8 cellular contexts compared by ENCODE assay signal in genomic region chr22:31945478-31945815, GRCh38. TPM values are rescaled to one million over a fixed set of nuclear protein-coding genes. Genes with fewer than 3 reads are reported as not detected.
DNase-seq lines count a peak whose midpoint lies in the region; ATAC-seq and TF ChIP-seq lines count a peak whose summit lies in the region.

No MANE protein-coding gene starts in this region.

- H3K14ac ChIP-seq in neuronal stem cell (ENCODE audit: low read length), result peak overlapping the region; percentile 13

- H3K18ac ChIP-seq in neuronal stem cell (ENCODE audit: low read length), result peak overlapping the region; percentile 99

- no peak overlapping the region for H2BK15ac ChIP-seq in neuronal stem cell (ENCODE audit: low read length)

- H3K4me3 Mint-ChIP-seq in CD8-positive, alpha-beta T cell, result no peak overlapping the region

- no peaks in the 10 kb centered on the region for H3K27me3 Mint-ChIP-seq in CD8-positive, alpha-beta T cell (ENCODE audit: low read depth)

- H3K27ac Mint-ChIP-seq in CD8-positive, alpha-beta T cell, result no peak overlapping the region

- peak overlapping the region; percentile 75 for H3K4me2 ChIP-seq in neuronal stem cell (ENCODE audit: insufficient read depth, low read length, poor library complexity, severe bottlenecking)

- TF ChIP-seq CTCF in CD8-positive, alpha-beta T cell (IDR thresholded peaks at IDR 0.05), result no peak
- TF ChIP-seq CTCF in LNCaP clone FGC (IDR thresholded peaks at IDR 0.05; ENCODE audit: control insufficient read depth, extremely low read depth, insufficient read depth), result no peak

- H2BK120ac ChIP-seq in neuronal stem cell (ENCODE audit: low read depth, low read length), result no peak overlapping the region

- H3K4ac ChIP-seq in neuronal stem cell (ENCODE audit: low read length), result no peak overlapping the region

- peaks cover 17% of the 10 kb centered on the region for H3K4me1 ChIP-seq in CD8-positive, alpha-beta T cell (ENCODE audit: insufficient read depth, low read length)
- H3K4me1 ChIP-seq in effector memory CD4-positive, alpha-beta T cell (ENCODE audit: control insufficient read depth, insufficient read depth, low read length, poor library complexity, severe bottlenecking), result peaks cover 11% of the 10 kb centered on the region
- H3K4me1 ChIP-seq in neuronal stem cell (ENCODE audit: control insufficient read depth in 2 of 2, insufficient read depth in 1 of 2, low read depth in 1 of 2, low read length in 2 of 2), result peaks cover 6 to 13% of the 10 kb centered on the region in 2 donors

- peak in 1 of 7 experiments; percentile 20 for DNase-seq in CD8-positive, alpha-beta T cell
- no peak for DNase-seq in LNCaP clone FGC (ENCODE audit: low read depth)
- no peak for DNase-seq in effector memory CD4-positive, alpha-beta T cell
- no peak for DNase-seq in neuronal stem cell (ENCODE audit: low spot score)
- DNase-seq in COR-L47 (lab: John Stamatoyannopoulos, UW), result no peak
- DNase-seq in epidermal melanocyte (ENCODE audit: insufficient read length, low spot score), result no peak
- no peak for DNase-seq in stimulated activated CD4-positive, alpha-beta T cell treated with anti-CD3 and anti-CD28 coated beads, Interleukin-2, amount 100 ng/mL, for 24 hours

- no peaks in the 10 kb centered on the region for H3K9me3 Mint-ChIP-seq in CD8-positive, alpha-beta T cell

- H3K36me3 ChIP-seq in CD8-positive, alpha-beta T cell (ENCODE audit: insufficient read depth, low read length), result no peaks in the 10 kb centered on the region
- H3K36me3 ChIP-seq in effector memory CD4-positive, alpha-beta T cell (ENCODE audit: control insufficient read depth, insufficient read depth, low read length), result peaks cover 13% of the 10 kb centered on the region
- peaks cover 7 to 54% of the 10 kb centered on the region in 2 donors for H3K36me3 ChIP-seq in neuronal stem cell (replicated peaks in 1 of 2; ENCODE audit: control insufficient read depth in 2 of 2, insufficient read depth in 2 of 2, low read length in 2 of 2)

- H3K4me1 Mint-ChIP-seq in CD8-positive, alpha-beta T cell (ENCODE audit: low read depth), result peaks cover 12% of the 10 kb centered on the region

- no peaks in the 10 kb centered on the region for H3K9me3 ChIP-seq in CD8-positive, alpha-beta T cell (ENCODE audit: low read length)
- no peaks in the 10 kb centered on the region for H3K9me3 ChIP-seq in effector memory CD4-positive, alpha-beta T cell (ENCODE audit: control insufficient read depth, low read length)
- no peaks in the 10 kb centered on the region for H3K9me3 ChIP-seq in neuronal stem cell (replicated peaks in 1 of 2; ENCODE audit: control insufficient read depth in 2 of 2, insufficient read depth in 1 of 2, low read depth in 1 of 2, low read length in 2 of 2)

- no peak overlapping the region for H2BK12ac ChIP-seq in neuronal stem cell (ENCODE audit: low read length)

- peaks cover 2% of the 10 kb centered on the region for H3K79me1 ChIP-seq in neuronal stem cell (ENCODE audit: low read depth, low read length)

- intact Hi-C loops in CD8-positive, alpha-beta T cell (cut with DNase I, micrococcal nuclease), result loop anchor here (10.0 kb wide), 3 partner anchors 71 to 601 kb away; partner anchors contain the start of gene PATZ1 (in 2 of the 2)

- peak overlapping the region; percentile 62 for H3K27ac ChIP-seq in CD8-positive, alpha-beta T cell (ENCODE audit: low read depth, low read length)
- H3K27ac ChIP-seq in effector memory CD4-positive, alpha-beta T cell (ENCODE audit: insufficient read depth, low read length, poor library complexity, severe bottlenecking), result peak overlapping the region; percentile 83
- no peak overlapping the region for H3K27ac ChIP-seq in neuronal stem cell (replicated peaks; ENCODE audit: low read length)

- H4K8ac ChIP-seq in neuronal stem cell (ENCODE audit: low read depth, low read length), result no peak overlapping the region

- no peaks in the 10 kb centered on the region for H3K27me3 ChIP-seq in CD8-positive, alpha-beta T cell (ENCODE audit: insufficient read depth, low read length)
- H3K27me3 ChIP-seq in effector memory CD4-positive, alpha-beta T cell (replicated peaks; ENCODE audit: control insufficient read depth, insufficient read depth, low read length, poor library complexity, severe bottlenecking), result no peaks in the 10 kb centered on the region
- no peaks in the 10 kb centered on the region for H3K27me3 ChIP-seq in neuronal stem cell (ENCODE audit: control insufficient read depth in 3 of 3, insufficient read depth in 3 of 3, low read depth in 1 of 3, low read length in 3 of 3)

- CTCF ChIA-PET in CD8-positive, alpha-beta T cell (lab: Charles Lee), result interaction anchor here (0.6 to 4.6 kb wide), 6 partner anchors 9 to 279 kb away, joined by 3 to 26 read pairs (median 6); no protein-coding TSS in a partner anchor

- peak overlapping the region; percentile 99 for H3K9ac ChIP-seq in neuronal stem cell (ENCODE audit: low read depth, low read length, poor library complexity)

- H2BK5ac ChIP-seq in neuronal stem cell (ENCODE audit: low read length), result peak overlapping the region; percentile 97

- H3K23ac ChIP-seq in neuronal stem cell (ENCODE audit: low read depth, low read length, poor library complexity), result peak overlapping the region; percentile 80

- peak overlapping the region; percentile 64 for H3K4me3 ChIP-seq in CD8-positive, alpha-beta T cell (ENCODE audit: low read depth, low read length)
- H3K4me3 ChIP-seq in LNCaP clone FGC (ENCODE audit: low read depth, low read length), result peak overlapping the region; percentile 86
- peak overlapping the region; percentile 76 for H3K4me3 ChIP-seq in effector memory CD4-positive, alpha-beta T cell (ENCODE audit: insufficient read depth, low read depth, low read length, poor library complexity, severe bottlenecking)
- H3K4me3 ChIP-seq in neuronal stem cell (ENCODE audit: low read length in 2 of 2), result peak overlapping the region; percentile 96 to 99

- H4K91ac ChIP-seq in neuronal stem cell (ENCODE audit: low read depth, low read length, poor library complexity), result no peak overlapping the region

- peak; percentile 18 for ATAC-seq in CD8-positive, alpha-beta T cell
- no peak for ATAC-seq in HG03521 (IDR thresholded peaks at IDR 0.05; ENCODE audit: unreplicated experiment)

- POLR2A ChIA-PET in CD8-positive, alpha-beta T cell (lab: Charles Lee), result interaction anchor here (1.5 kb wide), 1 partner anchor 11 kb away, joined by 7 read pairs; no protein-coding TSS in a partner anchor

- H3K36me3 Mint-ChIP-seq in CD8-positive, alpha-beta T cell, result peaks cover 23% of the 10 kb centered on the region

- H2AFZ ChIP-seq in neuronal stem cell (ENCODE audit: low read length), result peak overlapping the region; percentile 97

- peak overlapping the region; percentile 64 for H2AK5ac ChIP-seq in neuronal stem cell (ENCODE audit: low read depth, low read length)

- WGBS in neuronal stem cell (ENCODE audit: extremely low coverage in 2 of 2, insufficient read length in 2 of 2, insufficient replicate concordance in 1 of 2), 2 donors, result no CpG with 5 or more reads among the region's 12 CpGs

RNA-seq across cellular contexts. Expression of gene YWHAH, which starts 1.1 kb away (rescaled TPM):
- total RNA-seq in CD8-positive, alpha-beta T cell, result 10 to 100 TPM; 22.4 to 24.3 TPM
- 100.0 TPM for polyA plus RNA-seq in neuronal stem cell (2013, experiment 1 of 2)
- 101 TPM for polyA plus RNA-seq in neuronal stem cell (2013, experiment 2 of 2)
